In genomic region chr1:41366428-41367101, GRCh38 we compare ENCODE assay signal across 8 cellular contexts. TPM values are rescaled to one million over a fixed set of nuclear protein-coding genes. Genes with fewer than 3 reads are reported as not detected.
DNase-seq lines count a peak whose midpoint lies in the region; ATAC-seq and TF ChIP-seq lines count a peak whose summit lies in the region.

No MANE protein-coding gene starts in this region.

- H2AFZ ChIP-seq in GM23248, result no peak overlapping the region

- no peaks in the 10 kb centered on the region for H4K20me1 ChIP-seq in GM23248 (ENCODE audit: insufficient read depth)

- H3K36me3 Mint-ChIP-seq in activated naive CD4-positive, alpha-beta T cell treated with anti-CD3 and anti-CD28 coated beads for 36 hours (ENCODE audit: low read depth), result no peaks in the 10 kb centered on the region

- H3K4me2 ChIP-seq in GM23248 (ENCODE audit: unreplicated experiment), result no peak overlapping the region

- H3K27ac ChIP-seq in temporal lobe (ENCODE audit: low read depth, low read length), result peak overlapping the region; percentile 65
- no peak overlapping the region for H3K27ac ChIP-seq in GM23248

- ATAC-seq in left colon, result peak; percentile 49
- ATAC-seq in HG03280 (IDR thresholded peaks at IDR 0.05; ENCODE audit: unreplicated experiment), result no peak

- H3K79me2 ChIP-seq in GM23248 (ENCODE audit: insufficient read depth), result no peaks in the 10 kb centered on the region

- H3K9me3 Mint-ChIP-seq in activated naive CD4-positive, alpha-beta T cell treated with anti-CD3 and anti-CD28 coated beads for 36 hours, result no peaks in the 10 kb centered on the region

- no peaks in the 10 kb centered on the region for H3K4me1 ChIP-seq in GM23248 (ENCODE audit: insufficient read depth)

- H3K27me3 ChIP-seq in GM06990 (replicated peaks; ENCODE audit: control insufficient read depth, insufficient read depth, low read length), result peaks cover 2% of the 10 kb centered on the region
- H3K27me3 ChIP-seq in GM23248 (replicated peaks; ENCODE audit: insufficient read depth), result peaks cover 55% of the 10 kb centered on the region

- peaks cover 11% of the 10 kb centered on the region for H3K4me1 Mint-ChIP-seq in activated naive CD4-positive, alpha-beta T cell treated with anti-CD3 and anti-CD28 coated beads for 36 hours (ENCODE audit: low read depth)

- H3K4me3 ChIP-seq in GM06990 (replicated peaks; ENCODE audit: low read depth, low read length), result peak overlapping the region; percentile 49
- no peak overlapping the region; the same call in 1 of the 2 replicates for H3K4me3 ChIP-seq in GM23248

- no peak for DNase-seq in GM06990 (ENCODE audit: extremely low read depth, insufficient read length)
- DNase-seq in NCI-H2196 (lab: John Stamatoyannopoulos, UW; ENCODE audit: unreplicated experiment), result peak; percentile 32
- peak; percentile 55 for DNase-seq in activated naive CD4-positive, alpha-beta T cell treated with anti-CD3 and anti-CD28 coated beads for 36 hours
- DNase-seq in left colon, result peak; percentile 43 to 48
- DNase-seq in GM23248, result no peak
- DNase-seq in ecto neural progenitor cell (ENCODE audit: low spot score), result no peak

- no peak overlapping the region for H3K9ac ChIP-seq in GM23248

- in situ Hi-C loops in GM23248 (cut with MboI), result no loop called here

- no peaks in the 10 kb centered on the region for H3F3A ChIP-seq in GM23248 (ENCODE audit: insufficient read depth)

- no peaks in the 10 kb centered on the region for H3K9me2 ChIP-seq in GM23248 (ENCODE audit: insufficient read depth)

- no peak overlapping the region for H3K27ac Mint-ChIP-seq in activated naive CD4-positive, alpha-beta T cell treated with anti-CD3 and anti-CD28 coated beads for 36 hours

- 8 to 13% methylated on average over 25 to 51 of the region's 51 CpGs for WGBS in GM23248 (ENCODE audit: low coverage in 1 of 2, low lambda C conversion rate in 2 of 2, missing lambda C conversion rate in 2 of 2), 2 experiments

- H3K36me3 ChIP-seq in GM06990 (ENCODE audit: control insufficient read depth, insufficient read depth, low read length) (no peaks in the 10 kb centered on the region), GM23248 (ENCODE audit: low read depth) (no peaks in the 10 kb centered on the region)

- no peaks in the 10 kb centered on the region for H3K9me3 ChIP-seq in GM23248 (ENCODE audit: low read depth)

- CTCF ChIA-PET in activated naive CD4-positive, alpha-beta T cell treated with anti-CD3 and anti-CD28 coated beads for 36 hours (lab: Charles Lee), result interaction anchor here (0.8 to 1.1 kb wide), 2 partner anchors 51 to 55 kb away, joined by 3 read pairs; no protein-coding TSS in a partner anchor

- H3K4me3 Mint-ChIP-seq in activated naive CD4-positive, alpha-beta T cell treated with anti-CD3 and anti-CD28 coated beads for 36 hours, result peak overlapping the region; percentile 61

- peaks cover 36% of the 10 kb centered on the region for H3K27me3 Mint-ChIP-seq in activated naive CD4-positive, alpha-beta T cell treated with anti-CD3 and anti-CD28 coated beads for 36 hours (ENCODE audit: low read depth)

- intact Hi-C loops in activated naive CD4-positive, alpha-beta T cell treated with anti-CD3 and anti-CD28 coated beads for 36 hours (cut with micrococcal nuclease), result no loop called here
- intact Hi-C loops in left colon (cut with DNase I, micrococcal nuclease), result no loop called here

- no peak for TF ChIP-seq CTCF in GM06990 (IDR thresholded peaks at IDR 0.05; ENCODE audit: insufficient read depth, low read length, poor library complexity, severe bottlenecking)

RNA-seq across cellular contexts. Expression of gene FOXO6, which starts 5.3 kb away (rescaled TPM):
- under 1 TPM in 1 of 2 experiments, not detected in 1; 0.15 TPM for total RNA-seq in activated naive CD4-positive, alpha-beta T cell treated with anti-CD3 and anti-CD28 coated beads for 36 hours
- total RNA-seq in left colon (under 1 TPM; 0.52 to 0.75 TPM), temporal lobe (13.0 TPM)
- total RNA-seq in GM23248 (2014; rRNA removed; shearing (Covaris generic)), result not detected in 2 replicates
- polyA plus RNA-seq in GM23248 (2016; fragmentation: Nextera tagmentation; extraction: Ambion mirVana), result not detected in 2 replicates

Comparison
In these comparisons a context has a peak if more than half of its experiments do, and no peak if none do; other contexts are left out.
1. DNase-seq: peak in NCI-H2196 (single experiment), activated naive CD4-positive, alpha-beta T cell treated with anti-CD3 and anti-CD28 coated beads for 36 hours (single experiment) and left colon (2 of 2); none in GM06990 (single experiment), GM23248 (single experiment) and ecto neural progenitor cell (single experiment).